21 cellular contexts compared by ENCODE assay signal in the genomic region with DNA sequence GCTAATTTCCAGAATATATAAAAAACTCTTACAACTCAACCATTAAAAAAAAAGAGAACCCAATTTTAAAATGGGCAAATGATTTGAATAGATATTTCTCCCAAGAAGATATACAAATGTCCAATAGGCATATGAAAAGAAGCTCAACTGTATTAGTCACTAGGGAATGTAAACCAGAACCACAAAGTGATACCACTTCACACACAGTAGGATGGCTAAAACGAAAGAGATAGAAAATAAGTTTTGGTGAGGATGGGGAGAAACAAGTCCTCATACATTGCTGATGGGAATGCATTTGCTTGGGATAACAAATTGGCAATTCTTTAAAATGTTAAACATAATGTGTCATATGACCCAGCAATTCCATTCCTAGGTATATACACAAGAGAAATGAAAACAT.
"Had no signal": no experiment of that assay in that cellular context is flagged by ENCODE, and none has a peak within 500 bp of the region (broad histone marks: within the 10 kb centered on the region; RNA-seq: fewer than 3 reads in every experiment).

No MANE protein-coding gene starts in this region.

- H3K27ac ChIP-seq: breast epithelium, colonic mucosa, SK-N-MC had no signal

- H3K4me1 Mint-ChIP-seq: activated CD8-positive, alpha-beta memory T cell treated with anti-CD3 and anti-CD28 coated beads, Interleukin-2, amount 10 ng/mL, durations not matched to agents 7 days and 5 days had no signal

- DNase-seq: activated CD4-positive, alpha-beta T cell treated with anti-CD3 and anti-CD28 coated beads for 48 hours; activated CD4-positive, alpha-beta T cell treated with anti-CD3 and anti-CD28 coated beads, Interleukin-2, amount 50 U/mL, for 4 hours; activated CD8-positive, alpha-beta memory T cell treated with anti-CD3 and anti-CD28 coated beads, Interleukin-2, amount 10 ng/mL, durations not matched to agents 7 days and 5 days; activated effector memory CD4-positive, alpha-beta T cell treated with anti-CD3 and anti-CD28 coated beads, Interleukin-2, amount 50 U/mL, for 16 hours; activated naive CD4-positive, alpha-beta T cell treated with Interleukin-2 at 50 U/mL for 16 hours; activated T-cell treated with anti-CD3 and anti-CD28 coated beads, Interleukin-2, amount 50 U/mL, for 24 hours; caudate nucleus; colonic mucosa; NCI-H1092; NCI-H1417; NCI-H1694; NCI-H2029 treated with DMSO at 0.1 percent for 48 hours; NCI-H446; NCI-H524; T-helper 1 cell had no signal

- H3K4me1 ChIP-seq: breast epithelium, colonic mucosa had no signal

- H3K9me3 ChIP-seq: breast epithelium, colonic mucosa had no signal

- H3K27ac Mint-ChIP-seq: activated CD8-positive, alpha-beta memory T cell treated with anti-CD3 and anti-CD28 coated beads, Interleukin-2, amount 10 ng/mL, durations not matched to agents 7 days and 5 days; activated naive CD4-positive, alpha-beta T cell treated with anti-CD3 and anti-CD28 coated beads, Interleukin-2, amount 50 U/mL, for 72 hours; activated T-cell treated with anti-CD3 and anti-CD28 coated beads, Interleukin-2, amount 50 U/mL, for 24 hours; activated T-helper 1 cell treated with anti-CD3 and anti-CD28 coated beads, Interleukin-12 subunit alpha, Interleukin-12 subunit beta, Interleukin-2, Interleukin-4 antibody, amounts not matched to agents 30 ng/mL and 10 ng/mL and 1 ng/mL, durations not matched to agents 14 hours and 24 hours and 36 hours had no signal

- H3K27me3 Mint-ChIP-seq: activated CD8-positive, alpha-beta memory T cell treated with anti-CD3 and anti-CD28 coated beads, Interleukin-2, amount 10 ng/mL, durations not matched to agents 7 days and 5 days had no signal

- H3K27me3 ChIP-seq: colonic mucosa had no signal

- H3K36me3 ChIP-seq: breast epithelium, colonic mucosa had no signal

- H3K4me3 Mint-ChIP-seq: activated CD8-positive, alpha-beta memory T cell treated with anti-CD3 and anti-CD28 coated beads, Interleukin-2, amount 10 ng/mL, durations not matched to agents 7 days and 5 days; activated T-cell treated with anti-CD3 and anti-CD28 coated beads, Interleukin-2, amount 50 U/mL, for 24 hours; activated T-helper 1 cell treated with anti-CD3 and anti-CD28 coated beads, Interleukin-12 subunit alpha, Interleukin-12 subunit beta, Interleukin-2, Interleukin-4 antibody, amounts not matched to agents 30 ng/mL and 10 ng/mL and 1 ng/mL, durations not matched to agents 14 hours and 24 hours and 36 hours had no signal

- H3K36me3 Mint-ChIP-seq: activated CD8-positive, alpha-beta memory T cell treated with anti-CD3 and anti-CD28 coated beads, Interleukin-2, amount 10 ng/mL, durations not matched to agents 7 days and 5 days; activated naive CD4-positive, alpha-beta T cell treated with anti-CD3 and anti-CD28 coated beads, Interleukin-2, amount 50 U/mL, for 72 hours had no signal

- ATAC-seq: activated CD4-positive, CD25-positive, alpha-beta regulatory T cell treated with anti-CD3 and anti-CD28 coated beads, Interleukin-2, amount 50 U/mL, for 24 hours; activated CD8-positive, alpha-beta memory T cell treated with anti-CD3 and anti-CD28 coated beads, Interleukin-2, amount 10 ng/mL, durations not matched to agents 7 days and 5 days; activated naive CD4-positive, alpha-beta T cell treated with anti-CD3 and anti-CD28 coated beads, Interleukin-2, amount 50 U/mL, for 72 hours; Right ventricle myocardium inferior had no signal

- H3K4me3 ChIP-seq: breast epithelium, colonic mucosa, SK-N-MC had no signal

- H3K9me3 Mint-ChIP-seq: activated naive CD4-positive, alpha-beta T cell treated with anti-CD3 and anti-CD28 coated beads, Interleukin-2, amount 50 U/mL, for 72 hours; activated T-cell treated with anti-CD3 and anti-CD28 coated beads, Interleukin-2, amount 50 U/mL, for 24 hours; activated T-helper 1 cell treated with anti-CD3 and anti-CD28 coated beads, Interleukin-12 subunit alpha, Interleukin-12 subunit beta, Interleukin-2, Interleukin-4 antibody, amounts not matched to agents 30 ng/mL and 10 ng/mL and 1 ng/mL, durations not matched to agents 14 hours and 24 hours and 36 hours had no signal
